In genomic region chr13:51781246-51782022, GRCh38 we compare ENCODE assay signal across 8 cellular contexts. TPM values are rescaled to one million over a fixed set of nuclear protein-coding genes. Genes with fewer than 3 reads are reported as not detected.
DNase-seq lines count a peak whose midpoint lies in the region; ATAC-seq, FAIRE-seq and TF ChIP-seq lines count a peak whose summit lies in the region.

No MANE protein-coding gene starts in this region.

- no peak overlapping the region for H3K4me3 ChIP-seq in BJ (ENCODE audit: low read depth, low read length)
- no peak overlapping the region for H3K4me3 ChIP-seq in Panc1 (ENCODE audit: low read depth in 2 of 2, low read length in 2 of 2)
- H3K4me3 ChIP-seq in fibroblast of villous mesenchyme (ENCODE audit: low read depth, low read length): no peak overlapping the region
- no peak overlapping the region for H3K4me3 ChIP-seq in spleen

- FAIRE-seq in GM19239 (lab: Jason Lieb, UNC): peak; percentile 11

- intact Hi-C loops in Panc1 (cut with micrococcal nuclease; ENCODE audit: unreplicated experiment): no loop called here
- intact Hi-C loops in spleen (cut with DNase I; ENCODE audit: low total_unique reads): no loop called here

- in situ Hi-C loops in Panc1 (cut with HindIII; ENCODE audit: low pct_unique_long_range_greater_than_20kb, low sequenced_read_pairs): no loop called here

- H3K9me3 ChIP-seq in Panc1 (ENCODE audit: control insufficient read depth, insufficient read depth, low read depth, low read length) (no peaks in the 10 kb centered on the region), spleen (no peaks in the 10 kb centered on the region)

- H3K4me1 ChIP-seq in Panc1 (ENCODE audit: control insufficient read depth, insufficient read depth, low read length) (no peaks in the 10 kb centered on the region), spleen (peaks cover 0 to 8% (median 0%) of the 10 kb centered on the region in 6 donors)

- CTCF ChIA-PET in BJ (lab: Yijun Ruan, JAX) (interaction anchor here (0.9 to 1.5 kb wide), 4 partner anchors 9 to 341 kb away, joined by 3 to 4 read pairs (median 3); no protein-coding TSS in a partner anchor), Panc1 (lab: Charles Lee) (no interaction called here)

- POLR2A ChIA-PET in BJ (lab: Charles Lee): no interaction called here
- POLR2A ChIA-PET in Panc1 (lab: Charles Lee): no interaction called here

- H3K27me3 ChIP-seq in BJ (ENCODE audit: control insufficient read depth, insufficient read depth, low read length): no peaks in the 10 kb centered on the region
- H3K27me3 ChIP-seq in Panc1 (ENCODE audit: control insufficient read depth, insufficient read depth, low read length): no peaks in the 10 kb centered on the region
- no peaks in the 10 kb centered on the region for H3K27me3 ChIP-seq in spleen (replicated peaks in 1 of 7)

- no peaks in the 10 kb centered on the region for H3K36me3 ChIP-seq in BJ (ENCODE audit: control insufficient read depth, insufficient read depth, low read length)
- H3K36me3 ChIP-seq in Panc1 (ENCODE audit: control insufficient read depth, insufficient read depth, low read length): no peaks in the 10 kb centered on the region
- no peaks in the 10 kb centered on the region for H3K36me3 ChIP-seq in spleen

- H3K27ac ChIP-seq in Panc1 (ENCODE audit: low read length) (no peak overlapping the region), spleen (no peak overlapping the region)

- WGBS in spleen, 5 donors: 68 to 81% (median 75%) methylated on average over 14 to 15 of the region's 15 CpGs

- ATAC-seq in Panc1 (peak; percentile 76), GM21723 (IDR thresholded peaks at IDR 0.05; ENCODE audit: unreplicated experiment) (no peak), HG03280 (IDR thresholded peaks at IDR 0.05; ENCODE audit: unreplicated experiment) (no peak)

- DNase-seq in BJ (ENCODE audit: low read depth) (no peak), GM19239 (ENCODE audit: insufficient read length, low spot score) (no peak), Panc1 (ENCODE audit: low read depth, low spot score) (no peak), fibroblast of villous mesenchyme (ENCODE audit: low read depth) (no peak), spleen (no peak), DMS114 treated with DMSO at 0.1 percent for 48 hours (lab: John Stamatoyannopoulos, UW; ENCODE audit: unreplicated experiment) (no peak)

- no TSS peak for BruUV-seq in Panc1 (replicated peaks; lab: Mats Ljungman, UMichigan)

- no peak for TF ChIP-seq POLR2A in spleen (IDR thresholded peaks at IDR 0.05)

- TF ChIP-seq CTCF in BJ (IDR thresholded peaks at IDR 0.05; ENCODE audit: insufficient read depth, low read depth, low read length) (peak; percentile 44), Panc1 (IDR thresholded peaks at IDR 0.05) (peak; percentile 35), fibroblast of villous mesenchyme (IDR thresholded peaks at IDR 0.05; ENCODE audit: insufficient read depth, low read depth, low read length) (peak; percentile 39), spleen (IDR thresholded peaks at IDR 0.05 in 8 of 11, conservative IDR thresholded peaks at IDR 0.05 in 3 of 11) (peak in 1 of 11 experiments; percentile 11)

RNA-seq across cellular contexts. Expression of gene DHRS12, which starts 22.5 kb away (rescaled TPM):
- polyA plus RNA-seq in BJ (2011; rRNA removed) (5.6 and 6.5 TPM in 2 replicates), spleen (10 to 100 TPM; 13.5 to 18.8 (median 15.1) TPM)
- 4.1 and 5.6 TPM in 2 replicates for polyA minus RNA-seq in BJ (2011; rRNA and poly(A)+ RNA removed)
- total RNA-seq in Panc1 (2021; ENCODE audit: unreplicated experiment) (10.7 TPM), fibroblast of villous mesenchyme (4.3 and 4.5 TPM in 2 replicates), spleen (10 to 100 TPM; 11.3 to 22.8 (median 17.8) TPM)
- polyA plus RNA-seq in Panc1 (2012; ENCODE audit: insufficient read length): 14.6 TPM
